9 cellular contexts compared by ENCODE assay signal in the genomic region with DNA sequence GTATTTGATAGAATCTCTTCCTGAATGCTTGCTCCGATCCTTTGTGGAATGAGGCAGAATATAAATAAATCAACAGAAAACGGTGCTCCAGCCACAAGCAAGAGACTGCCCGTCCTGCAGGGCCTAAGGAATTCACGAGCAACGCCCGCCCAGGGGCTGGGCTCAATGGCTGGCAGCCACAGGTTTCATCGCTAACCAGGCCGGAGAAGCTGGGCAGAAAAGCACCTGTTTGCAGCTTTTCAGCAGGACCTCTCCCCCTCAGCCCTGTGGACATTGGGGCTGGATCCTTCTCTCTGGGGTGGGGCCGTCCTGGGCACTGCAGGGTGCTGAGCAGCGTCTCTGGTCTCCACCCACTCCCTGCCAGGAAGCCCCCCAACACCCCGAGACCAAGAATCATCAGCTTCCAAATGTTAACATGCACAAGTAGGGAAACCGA.
DNase-seq lines count a peak whose midpoint lies in the region.
"Had no signal": no experiment of that assay in that cellular context is flagged by ENCODE, and none has a peak within 500 bp of the region (broad histone marks: within the 10 kb centered on the region; RNA-seq: fewer than 3 reads in every experiment).

No MANE protein-coding gene starts in this region.

- H3K4me3 ChIP-seq in ectodermal cell (ENCODE audit: insufficient read depth, low read depth, low read length) = peak overlapping the region; percentile 55
- H3K4me3 ChIP-seq in mesodermal cell (ENCODE audit: extremely low read depth, insufficient read depth, low read length, poor library complexity, severe bottlenecking) = peak overlapping the region; percentile 46
- H3K4me3 ChIP-seq: K562 had no signal

- H3K36me3 ChIP-seq in ectodermal cell (ENCODE audit: control insufficient read depth, insufficient read depth, low read length) (no peaks in the 10 kb centered on the region), mesodermal cell (ENCODE audit: control insufficient read depth, insufficient read depth, low read length) (no peaks in the 10 kb centered on the region)

- WGBS in ectodermal cell, 2 experiments = 28 to 30% methylated on average over 12 of the region's 12 CpGs
- 31 to 32% methylated on average over 8 to 9 of the region's 12 CpGs for WGBS in mesodermal cell (ENCODE audit: insufficient coverage in 2 of 2), 2 experiments

- H3K4me1 ChIP-seq in ectodermal cell (ENCODE audit: control insufficient read depth, insufficient read depth, low read length) (no peaks in the 10 kb centered on the region), mesodermal cell (ENCODE audit: control insufficient read depth, insufficient read depth, low read length, poor library complexity, severe bottlenecking) (peaks cover 24% of the 10 kb centered on the region)

- no peak overlapping the region for H3K27ac Mint-ChIP-seq in activated naive CD4-positive, alpha-beta T cell treated with anti-CD3 and anti-CD28 coated beads, Interleukin-2, amount 50 U/mL, for 24 hours

- H3K4me3 Mint-ChIP-seq in activated naive CD4-positive, alpha-beta T cell treated with anti-CD3 and anti-CD28 coated beads, Interleukin-2, amount 50 U/mL, for 24 hours = peak overlapping the region; percentile 36

- H3K27ac ChIP-seq in ectodermal cell (ENCODE audit: insufficient read depth, low read depth, low read length, poor library complexity, severe bottlenecking) = no peak overlapping the region
- H3K27ac ChIP-seq in mesodermal cell (ENCODE audit: low read depth, low read length, severe bottlenecking) = peak overlapping the region; percentile 96

- peaks cover 2% of the 10 kb centered on the region for H3K9me3 ChIP-seq in ectodermal cell (ENCODE audit: control insufficient read depth, low read length)
- peaks cover 20% of the 10 kb centered on the region for H3K9me3 ChIP-seq in mesodermal cell (ENCODE audit: control insufficient read depth, low read length)

- DNase-seq in activated naive CD4-positive, alpha-beta T cell treated with anti-CD3 and anti-CD28 coated beads, Interleukin-2, amount 50 U/mL, for 16 hours = no peak
- DNase-seq in midbrain (lab: John Stamatoyannopoulos, UW) (no peak), CD1c-positive myeloid dendritic cell (ENCODE audit: extremely low spot score) (no peak), MV-4-11 (lab: John Stamatoyannopoulos, UW) (no peak)
- no peak for DNase-seq in stimulated activated CD4-positive, alpha-beta T cell treated with anti-CD3 and anti-CD28 coated beads, Interleukin-1b, Interleukin-23, amount 100 ng/mL, for 48 hours

- H3K4me1 Mint-ChIP-seq in activated naive CD4-positive, alpha-beta T cell treated with anti-CD3 and anti-CD28 coated beads, Interleukin-2, amount 50 U/mL, for 24 hours = peaks cover 5% of the 10 kb centered on the region

- H3K27me3 Mint-ChIP-seq in activated naive CD4-positive, alpha-beta T cell treated with anti-CD3 and anti-CD28 coated beads, Interleukin-2, amount 50 U/mL, for 24 hours = no peaks in the 10 kb centered on the region

- peaks cover 3% of the 10 kb centered on the region for H3K27me3 ChIP-seq in ectodermal cell (ENCODE audit: control insufficient read depth, insufficient read depth, low read length, poor library complexity, severe bottlenecking)

- H3K9me3 Mint-ChIP-seq in activated naive CD4-positive, alpha-beta T cell treated with anti-CD3 and anti-CD28 coated beads, Interleukin-2, amount 50 U/mL, for 24 hours = no peaks in the 10 kb centered on the region

- H3K36me3 Mint-ChIP-seq in activated naive CD4-positive, alpha-beta T cell treated with anti-CD3 and anti-CD28 coated beads, Interleukin-2, amount 50 U/mL, for 24 hours = peaks cover 2% of the 10 kb centered on the region
